16 cellular contexts compared by ENCODE assay signal in genomic region chr6:121443953-121444590, GRCh38. TPM values are rescaled to one million over a fixed set of nuclear protein-coding genes. Genes with fewer than 3 reads are reported as not detected.
DNase-seq lines count a peak whose midpoint lies in the region; ATAC-seq and TF ChIP-seq lines count a peak whose summit lies in the region.
"Had no signal": no experiment of that assay in that cellular context is flagged by ENCODE, and none has a peak within 500 bp of the region (broad histone marks: within the 10 kb centered on the region; RNA-seq: fewer than 3 reads in every experiment).

No MANE protein-coding gene starts in this region.

- no peak overlapping the region for H3K4me3 Mint-ChIP-seq in mesothelial cell of epicardium
- H3K4me3 Mint-ChIP-seq in activated T-cell treated with anti-CD3 and anti-CD28 coated beads, Interleukin-2, amount 50 U/mL, for 72 hours = no peak overlapping the region
- H3K4me3 Mint-ChIP-seq: activated CD4-positive, alpha-beta T cell treated with anti-CD3 and anti-CD28 coated beads, Interleukin-2, amount 10 ng/mL, durations not matched to agents 7 days and 5 days; stimulated activated naive CD8-positive, alpha-beta T cell treated with anti-CD3 and anti-CD28 coated beads, Interleukin-15, Interleukin-2, amounts not matched to agents 100 ng/mL and 50 ng/mL, for 24 hours had no signal

- H3K4me1 Mint-ChIP-seq in mesothelial cell of epicardium = peaks cover 30% of the 10 kb centered on the region
- H3K4me1 Mint-ChIP-seq in activated T-cell treated with anti-CD3 and anti-CD28 coated beads, Interleukin-2, amount 50 U/mL, for 72 hours (ENCODE audit: low read depth) = no peaks in the 10 kb centered on the region
- H3K4me1 Mint-ChIP-seq: activated CD4-positive, alpha-beta T cell treated with anti-CD3 and anti-CD28 coated beads, Interleukin-2, amount 10 ng/mL, durations not matched to agents 7 days and 5 days had no signal

- no peaks in the 10 kb centered on the region for H3K27me3 Mint-ChIP-seq in mesothelial cell of epicardium (ENCODE audit: low read depth)
- H3K27me3 Mint-ChIP-seq in activated T-cell treated with anti-CD3 and anti-CD28 coated beads, Interleukin-2, amount 50 U/mL, for 72 hours (ENCODE audit: low read depth) = peaks cover 17% of the 10 kb centered on the region

- no peak overlapping the region for H3K4me3 ChIP-seq in AG10803 (ENCODE audit: low read length)
- H3K4me3 ChIP-seq: SK-N-MC had no signal

- H3K36me3 Mint-ChIP-seq in mesothelial cell of epicardium = peaks cover 27% of the 10 kb centered on the region
- no peaks in the 10 kb centered on the region for H3K36me3 Mint-ChIP-seq in activated T-cell treated with anti-CD3 and anti-CD28 coated beads, Interleukin-2, amount 50 U/mL, for 72 hours (ENCODE audit: insufficient read depth in 2 of 2)

- no peak for TF ChIP-seq CTCF in AG10803 (conservative IDR thresholded peaks at IDR 0.05; ENCODE audit: low read length)
- no peak for TF ChIP-seq CTCF in mesothelial cell of epicardium (IDR thresholded peaks at IDR 0.05; ENCODE audit: unreplicated experiment)

- no peak for ATAC-seq in activated T-cell treated with anti-CD3 and anti-CD28 coated beads, Interleukin-2, amount 50 U/mL, for 72 hours (replicated peaks in 1 of 2)

- peak overlapping the region; percentile 11 for H3K27ac Mint-ChIP-seq in mesothelial cell of epicardium
- H3K27ac Mint-ChIP-seq in activated T-cell treated with anti-CD3 and anti-CD28 coated beads, Interleukin-2, amount 50 U/mL, for 72 hours = no peak overlapping the region
- H3K27ac Mint-ChIP-seq: activated CD4-positive, alpha-beta T cell treated with anti-CD3 and anti-CD28 coated beads, Interleukin-2, amount 10 ng/mL, durations not matched to agents 7 days and 5 days; stimulated activated naive CD8-positive, alpha-beta T cell treated with anti-CD3 and anti-CD28 coated beads, Interleukin-15, Interleukin-2, amounts not matched to agents 100 ng/mL and 50 ng/mL, for 24 hours had no signal

- DNase-seq in AG10803 (ENCODE audit: low read depth) = peak; percentile 17
- peak; percentile 34 for DNase-seq in M059J (ENCODE audit: low read depth)
- DNase-seq in dermis blood vessel endothelial cell = peak; percentile 63
- DNase-seq in mesothelial cell of epicardium (ENCODE audit: low spot score in 2 of 2, unreplicated experiment in 2 of 2) = no peak
- DNase-seq in activated T-cell treated with anti-CD3 and anti-CD28 coated beads, Interleukin-2, amount 50 U/mL, for 72 hours = no peak
- no peak for DNase-seq in NCI-H2171 (lab: John Stamatoyannopoulos, UW)
- no peak for DNase-seq in CD1c-positive myeloid dendritic cell (ENCODE audit: extremely low spot score)
- DNase-seq in stimulated activated CD8-positive, alpha-beta memory T cell treated with anti-CD3 and anti-CD28 coated beads, Interleukin-4, amount 100 ng/mL, for 48 hours = no peak
- DNase-seq: activated CD4-positive, alpha-beta T cell treated with anti-CD3 and anti-CD28 coated beads, Interleukin-2, amount 10 ng/mL, durations not matched to agents 7 days and 5 days; activated naive CD4-positive, alpha-beta T cell; effector memory CD4-positive, alpha-beta T cell; GF-D8; H7; stimulated activated CD4-positive, alpha-beta T cell treated with anti-CD3 and anti-CD28 coated beads, Interleukin-2, amount 100 ng/mL, for 48 hours had no signal

- H3K9me3 Mint-ChIP-seq in mesothelial cell of epicardium = no peaks in the 10 kb centered on the region
- H3K9me3 Mint-ChIP-seq in activated T-cell treated with anti-CD3 and anti-CD28 coated beads, Interleukin-2, amount 50 U/mL, for 72 hours = no peaks in the 10 kb centered on the region
- H3K9me3 Mint-ChIP-seq: activated CD4-positive, alpha-beta T cell treated with anti-CD3 and anti-CD28 coated beads, Interleukin-2, amount 10 ng/mL, durations not matched to agents 7 days and 5 days; stimulated activated naive CD8-positive, alpha-beta T cell treated with anti-CD3 and anti-CD28 coated beads, Interleukin-15, Interleukin-2, amounts not matched to agents 100 ng/mL and 50 ng/mL, for 24 hours had no signal

RNA-seq across cellular contexts. Expression of gene GJA1, which starts 8.6 kb away (rescaled TPM):
- total RNA-seq in M059J (2014; rRNA removed; shearing (Covaris generic)) = 39.2 and 54.5 TPM in 2 replicates
- total RNA-seq in dermis blood vessel endothelial cell = 482 and 745 TPM in 2 replicates
- total RNA-seq in mesothelial cell of epicardium = 125 to 140 TPM (median 136 TPM) in 3 replicates
- total RNA-seq in activated T-cell treated with anti-CD3 and anti-CD28 coated beads, Interleukin-2, amount 50 U/mL, for 72 hours = under 1 TPM in 1 of 2 donors, not detected in 1; 0.19 TPM
- total RNA-seq: activated CD4-positive, alpha-beta T cell treated with anti-CD3 and anti-CD28 coated beads, Interleukin-2, amount 10 ng/mL, durations not matched to agents 7 days and 5 days had no signal

Comparison
In these comparisons a context has a peak if more than half of its experiments do, and no peak if none do; other contexts are left out.
1. DNase-seq: peak in AG10803 (single experiment), M059J (single experiment) and dermis blood vessel endothelial cell (single experiment); none in mesothelial cell of epicardium (0 of 2), activated T-cell treated with anti-CD3 and anti-CD28 coated beads, Interleukin-2, amount 50 U/mL, for 72 hours (0 of 2), NCI-H2171 (single experiment), CD1c-positive myeloid dendritic cell (single experiment) and stimulated activated CD8-positive, alpha-beta memory T cell treated with anti-CD3 and anti-CD28 coated beads, Interleukin-4, amount 100 ng/mL, for 48 hours (single experiment).
2. RNA of gene GJA1, which starts 8.6 kb away (total RNA-seq): 482 to 745 TPM in dermis blood vessel endothelial cell, 125 to 140 TPM in mesothelial cell of epicardium and 39.2 to 54.5 TPM in M059J; 0.19 TPM in activated T-cell treated with anti-CD3 and anti-CD28 coated beads, Interleukin-2, amount 50 U/mL, for 72 hours; every median in the first group is over 10 times any median in the second.